17 cellular contexts compared by ENCODE assay signal in genomic region chr4:4339504-4340085, GRCh38. TPM values are rescaled to one million over a fixed set of nuclear protein-coding genes. Genes with fewer than 3 reads are reported as not detected.
DNase-seq lines count a peak whose midpoint lies in the region; ATAC-seq and TF ChIP-seq lines count a peak whose summit lies in the region.
"Had no signal": no experiment of that assay in that cellular context is flagged by ENCODE, and none has a peak within 500 bp of the region (broad histone marks: within the 10 kb centered on the region; RNA-seq: fewer than 3 reads in every experiment).

No MANE protein-coding gene starts in this region.

- no peaks in the 10 kb centered on the region for H3K36me3 ChIP-seq in GM23248 (ENCODE audit: low read depth)
- H3K36me3 ChIP-seq: thoracic aorta had no signal

- H3K4me1 Mint-ChIP-seq in mesothelial cell of epicardium = peaks cover 3% of the 10 kb centered on the region

- H3K4me3 Mint-ChIP-seq in mesothelial cell of epicardium = peak overlapping the region; percentile 5
- H3K4me3 Mint-ChIP-seq: activated CD4-positive, alpha-beta T cell treated with anti-CD3 and anti-CD28 coated beads, Interleukin-2, amount 10 ng/mL, durations not matched to agents 24 days and 14 days; effector memory CD8-positive, alpha-beta T cell had no signal

- no peaks in the 10 kb centered on the region for H3K36me3 Mint-ChIP-seq in mesothelial cell of epicardium

- ATAC-seq in HG02870 (IDR thresholded peaks at IDR 0.05; ENCODE audit: unreplicated experiment) = no peak
- ATAC-seq: effector memory CD8-positive, alpha-beta T cell; SK-N-SH treated with all-trans-retinoic acid at 6 μM for 48 hours had no signal

- in situ Hi-C loops in GM23248 (cut with MboI) = no loop called here

- no peak for TF ChIP-seq CTCF in mesothelial cell of epicardium (IDR thresholded peaks at IDR 0.05; ENCODE audit: unreplicated experiment)

- H3K27ac Mint-ChIP-seq in mesothelial cell of epicardium = no peak overlapping the region
- H3K27ac Mint-ChIP-seq: activated CD4-positive, alpha-beta T cell treated with anti-CD3 and anti-CD28 coated beads, Interleukin-2, amount 10 ng/mL, durations not matched to agents 24 days and 14 days; effector memory CD8-positive, alpha-beta T cell had no signal

- DNase-seq in GM23248 (peak; percentile 4), SK-N-DZ (ENCODE audit: low spot score) (peak; percentile 48), fibroblast of peridontal ligament (ENCODE audit: extremely low read depth) (peak; percentile 15), mesothelial cell of epicardium (ENCODE audit: low spot score in 2 of 2, unreplicated experiment in 2 of 2) (no peak), HPDE6-E6E7 (ENCODE audit: extremely low spot score) (no peak), T-helper 2 cell (no peak)
- DNase-seq in central memory CD4-positive, alpha-beta T cell = no peak
- DNase-seq: activated CD4-positive, alpha-beta T cell treated with anti-CD3 and anti-CD28 coated beads, Interleukin-2, amount 10 ng/mL, durations not matched to agents 24 days and 14 days; effector memory CD8-positive, alpha-beta T cell; midbrain; NCI-H1694; NCI-H226; NK-92 treated with Interleukin-12 subunit alpha and Interleukin-12 subunit beta, amount 100 ng/mL, for 24 hours had no signal

- no peak overlapping the region for H3K4me3 ChIP-seq in GM23248
- H3K4me3 ChIP-seq: thoracic aorta had no signal

- H3F3A ChIP-seq in GM23248 (ENCODE audit: insufficient read depth) = no peaks in the 10 kb centered on the region

- no peak overlapping the region for H3K4me2 ChIP-seq in GM23248 (ENCODE audit: unreplicated experiment)

- H3K9me3 Mint-ChIP-seq in mesothelial cell of epicardium = no peaks in the 10 kb centered on the region
- H3K9me3 Mint-ChIP-seq: activated CD4-positive, alpha-beta T cell treated with anti-CD3 and anti-CD28 coated beads, Interleukin-2, amount 10 ng/mL, durations not matched to agents 24 days and 14 days; effector memory CD8-positive, alpha-beta T cell had no signal

- H2AFZ ChIP-seq in GM23248 = no peak overlapping the region

- H3K27me3 Mint-ChIP-seq in mesothelial cell of epicardium (ENCODE audit: low read depth) = peaks cover 18% of the 10 kb centered on the region
- H3K27me3 Mint-ChIP-seq: activated CD4-positive, alpha-beta T cell treated with anti-CD3 and anti-CD28 coated beads, Interleukin-2, amount 10 ng/mL, durations not matched to agents 24 days and 14 days; effector memory CD8-positive, alpha-beta T cell had no signal

- no peaks in the 10 kb centered on the region for H3K79me2 ChIP-seq in GM23248 (ENCODE audit: insufficient read depth)

- 35 to 45% methylated on average over 21 of the region's 21 CpGs for WGBS in GM23248 (ENCODE audit: low coverage in 1 of 2, low lambda C conversion rate in 2 of 2, missing lambda C conversion rate in 2 of 2), 2 experiments

- no peaks in the 10 kb centered on the region for H3K9me3 ChIP-seq in GM23248 (ENCODE audit: low read depth)
- H3K9me3 ChIP-seq: thoracic aorta had no signal

- H3K27ac ChIP-seq in GM23248 = no peak overlapping the region
- H3K27ac ChIP-seq: C4-2B, thoracic aorta had no signal

- H3K27me3 ChIP-seq in GM23248 (replicated peaks; ENCODE audit: insufficient read depth) = peaks cover 22% of the 10 kb centered on the region; the same call in 1 of the 2 replicates

- no peaks in the 10 kb centered on the region for H3K9me2 ChIP-seq in GM23248 (ENCODE audit: insufficient read depth)

- no peaks in the 10 kb centered on the region for H3K4me1 ChIP-seq in GM23248 (ENCODE audit: insufficient read depth)

- H3K9ac ChIP-seq in GM23248 = no peak overlapping the region

- H4K20me1 ChIP-seq in GM23248 (ENCODE audit: insufficient read depth) = no peaks in the 10 kb centered on the region

RNA-seq across cellular contexts. Expression of gene NSG1, which starts 47.3 kb away (rescaled TPM):
- total RNA-seq in GM23248 (2014; rRNA removed; shearing (Covaris generic)) = 0.86 TPM in 1 of 2 replicates, not detected in the other
- polyA plus RNA-seq in GM23248 (2016; fragmentation: Nextera tagmentation; extraction: Ambion mirVana) = 0.16 and 0.31 TPM in 2 replicates
- 64.8 and 69.7 TPM in 2 replicates for polyA plus RNA-seq in SK-N-DZ (2014; cell fraction: cytosol; rRNA removed)
- polyA plus RNA-seq in SK-N-DZ (2014; cell fraction: nucleus; rRNA removed) = 33.7 and 37.8 TPM in 2 replicates
- total RNA-seq in mesothelial cell of epicardium = 45.8 to 55.6 TPM (median 48.6 TPM) in 3 replicates

RNA-seq across cellular contexts. Expression of gene ZBTB49, which starts 49.5 kb away (rescaled TPM):
- total RNA-seq in GM23248 (2014; rRNA removed; shearing (Covaris generic)) = 2.9 and 3.9 TPM in 2 replicates
- polyA plus RNA-seq in GM23248 (2016; fragmentation: Nextera tagmentation; extraction: Ambion mirVana) = 1.6 and 1.9 TPM in 2 replicates
- 2.9 and 14.0 TPM in 2 replicates for polyA plus RNA-seq in SK-N-DZ (2014; cell fraction: cytosol; rRNA removed)
- polyA plus RNA-seq in SK-N-DZ (2014; cell fraction: nucleus; rRNA removed) = 5.2 and 5.8 TPM in 2 replicates
- total RNA-seq in mesothelial cell of epicardium = 8.4 to 9.5 TPM (median 8.6 TPM) in 3 replicates

RNA-seq across cellular contexts. Expression of gene LYAR, which starts 49.6 kb away (rescaled TPM):
- 6.7 and 11.9 TPM in 2 replicates for total RNA-seq in GM23248 (2014; rRNA removed; shearing (Covaris generic))
- 15.1 and 16.9 TPM in 2 replicates for polyA plus RNA-seq in GM23248 (2016; fragmentation: Nextera tagmentation; extraction: Ambion mirVana)
- polyA plus RNA-seq in SK-N-DZ (2014; cell fraction: cytosol; rRNA removed) = 28.7 and 32.0 TPM in 2 replicates
- polyA plus RNA-seq in SK-N-DZ (2014; cell fraction: nucleus; rRNA removed) = 14.4 and 29.7 TPM in 2 replicates
- 12.6 to 13.2 TPM (median 12.8 TPM) in 3 replicates for total RNA-seq in mesothelial cell of epicardium

Comparison
In these comparisons a context has a peak if more than half of its experiments do, and no peak if none do; other contexts are left out.
1. DNase-seq: peak in GM23248 (single experiment), SK-N-DZ (single experiment) and fibroblast of peridontal ligament (single experiment); none in mesothelial cell of epicardium (0 of 2), HPDE6-E6E7 (single experiment), central memory CD4-positive, alpha-beta T cell (single experiment) and T-helper 2 cell (0 of 5).
2. RNA of gene NSG1, which starts 47.3 kb away (total RNA-seq): 45.8 to 55.6 TPM in mesothelial cell of epicardium; 0.86 TPM in GM23248; every median in the first group is over 10 times any median in the second.